ENCODE assay signal across 16 cellular contexts in the genomic region with DNA sequence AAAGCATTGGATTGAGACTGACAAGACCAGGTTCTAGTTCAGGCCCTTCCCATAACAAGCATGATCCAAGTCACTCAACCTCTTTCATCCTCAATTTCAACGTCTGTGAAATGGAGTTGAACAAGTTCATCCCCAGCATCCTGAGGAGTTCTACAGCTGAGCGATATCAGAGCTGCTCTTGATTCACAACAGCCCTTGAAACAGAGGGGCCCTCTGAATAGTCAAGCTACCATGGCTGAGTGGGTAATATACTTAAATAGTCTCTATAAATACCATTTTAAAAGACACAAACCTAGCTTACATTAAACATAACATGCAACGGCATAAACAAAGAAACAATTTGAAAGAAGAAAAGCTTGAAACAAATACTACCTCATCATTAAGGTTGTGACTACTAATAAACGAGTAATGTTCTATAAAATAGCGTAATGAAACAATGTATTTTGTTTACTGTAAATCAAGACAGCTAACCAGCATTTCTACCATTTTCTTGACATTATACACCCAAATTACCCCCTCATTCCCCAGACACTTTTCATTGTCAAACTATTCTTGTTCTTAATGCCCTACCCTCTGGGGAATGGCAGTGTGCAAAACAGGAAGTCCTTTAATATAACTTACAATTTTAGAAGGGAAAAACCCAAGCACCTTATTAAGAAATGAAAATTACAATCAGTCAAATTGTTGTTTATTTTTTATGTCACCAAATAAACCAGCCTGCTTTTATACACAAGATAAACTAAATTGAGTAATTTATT.
DNase-seq lines count a peak whose midpoint lies in the region; ATAC-seq and TF ChIP-seq lines count a peak whose summit lies in the region.
"Had no signal": no experiment of that assay in that cellular context is flagged by ENCODE, and none has a peak within 500 bp of the region (broad histone marks: within the 10 kb centered on the region; RNA-seq: fewer than 3 reads in every experiment).

No MANE protein-coding gene starts in this region.

- H3K27ac ChIP-seq in DOHH2 (ENCODE audit: low read depth, low read length) (peak overlapping the region; percentile 58), heart left ventricle (no peak overlapping the region), upper lobe of right lung (no peak overlapping the region)
- H3K27ac ChIP-seq: suprapubic skin had no signal

- TF ChIP-seq CTCF in DOHH2 (IDR thresholded peaks at IDR 0.05; ENCODE audit: low read depth, low read length, poor library complexity, severe bottlenecking) (no peak), heart left ventricle (IDR thresholded peaks at IDR 0.05) (no peak), upper lobe of right lung (IDR thresholded peaks at IDR 0.05) (no peak)

- peak; percentile 4 for DNase-seq in GM19238 (ENCODE audit: insufficient read length, low spot score)
- DNase-seq in NCI-H1436 treated with DMSO at 0.1 percent for 48 hours (lab: John Stamatoyannopoulos, UW), result peak; percentile 27
- no peak for DNase-seq in heart left ventricle
- DNase-seq in NCI-H1105 (lab: John Stamatoyannopoulos, UW), result no peak
- DNase-seq in upper lobe of right lung, result no peak
- DNase-seq: activated CD8-positive, alpha-beta T cell treated with anti-CD3 and anti-CD28 coated beads for 36 hours; aorta; Caco-2; erythroblast; Kasumi-1; NCI-H2029; posterior cingulate gyrus had no signal

- H3K27me3 ChIP-seq in DOHH2 (ENCODE audit: control insufficient read depth, low read length) (no peaks in the 10 kb centered on the region), heart left ventricle (no peaks in the 10 kb centered on the region), upper lobe of right lung (no peaks in the 10 kb centered on the region)
- H3K27me3 ChIP-seq: suprapubic skin had no signal

- peak overlapping the region; percentile 75 for H3K4me2 ChIP-seq in DOHH2 (ENCODE audit: low read length)

- H3K4me3 ChIP-seq in DOHH2 (ENCODE audit: low read length), result peak overlapping the region; percentile 60
- no peak overlapping the region for H3K4me3 ChIP-seq in heart left ventricle
- no peak overlapping the region for H3K4me3 ChIP-seq in upper lobe of right lung
- H3K4me3 ChIP-seq: suprapubic skin had no signal

- intact Hi-C loops in heart left ventricle (cut with DNase I) (no loop called here), upper lobe of right lung (cut with DNase I) (no loop called here)

- H3K9me3 ChIP-seq in DOHH2 (ENCODE audit: control insufficient read depth, insufficient read depth, low read length) (no peaks in the 10 kb centered on the region), heart left ventricle (no peaks in the 10 kb centered on the region), upper lobe of right lung (no peaks in the 10 kb centered on the region)
- H3K9me3 ChIP-seq: Caco-2, suprapubic skin had no signal

- 68 to 82% (median 76%) methylated on average over 5 of the region's 5 CpGs for WGBS in heart left ventricle, 4 donors

- no peaks in the 10 kb centered on the region for H3F3A ChIP-seq in DOHH2 (ENCODE audit: control insufficient read depth, insufficient read depth)

- H3K79me2 ChIP-seq in DOHH2 (ENCODE audit: control insufficient read depth, low read length), result no peaks in the 10 kb centered on the region

- TF ChIP-seq POLR2A in heart left ventricle (IDR thresholded peaks at IDR 0.05), result no peak

- no peaks in the 10 kb centered on the region for H3K36me3 ChIP-seq in DOHH2 (ENCODE audit: control insufficient read depth, low read length)
- no peaks in the 10 kb centered on the region for H3K36me3 ChIP-seq in heart left ventricle
- H3K36me3 ChIP-seq in upper lobe of right lung, result no peaks in the 10 kb centered on the region
- H3K36me3 ChIP-seq: suprapubic skin had no signal

- H4K20me1 ChIP-seq in DOHH2 (ENCODE audit: control insufficient read depth, insufficient read depth, low read depth, low read length), result no peaks in the 10 kb centered on the region

- peaks cover 39% of the 10 kb centered on the region for H3K4me1 ChIP-seq in DOHH2 (ENCODE audit: control insufficient read depth, low read length)
- H3K4me1 ChIP-seq in heart left ventricle, result no peaks in the 10 kb centered on the region
- H3K4me1 ChIP-seq in upper lobe of right lung, result no peaks in the 10 kb centered on the region
- H3K4me1 ChIP-seq: Caco-2, suprapubic skin had no signal

- ATAC-seq in HG02798 (IDR thresholded peaks at IDR 0.05; ENCODE audit: poor library complexity, unreplicated experiment), result peak; percentile 57
- ATAC-seq in heart left ventricle, result no peak
- ATAC-seq in GM18870 (IDR thresholded peaks at IDR 0.05; ENCODE audit: unreplicated experiment), result no peak
- no peak for ATAC-seq in upper lobe of right lung
- ATAC-seq: activated CD8-positive, alpha-beta T cell treated with anti-CD3 and anti-CD28 coated beads for 36 hours had no signal

- H3K9me2 ChIP-seq in DOHH2 (replicated peaks; ENCODE audit: control insufficient read depth, low read length), result no peaks in the 10 kb centered on the region

Comparison
In these comparisons a context has a peak if more than half of its experiments do, and no peak if none do; other contexts are left out.
1. DNase-seq: peak in GM19238 (single experiment) and NCI-H1436 treated with DMSO at 0.1 percent for 48 hours (single experiment); none in heart left ventricle (0 of 5), NCI-H1105 (single experiment) and upper lobe of right lung (single experiment).